1 cellular context compared by ENCODE assay signal in the genomic region with DNA sequence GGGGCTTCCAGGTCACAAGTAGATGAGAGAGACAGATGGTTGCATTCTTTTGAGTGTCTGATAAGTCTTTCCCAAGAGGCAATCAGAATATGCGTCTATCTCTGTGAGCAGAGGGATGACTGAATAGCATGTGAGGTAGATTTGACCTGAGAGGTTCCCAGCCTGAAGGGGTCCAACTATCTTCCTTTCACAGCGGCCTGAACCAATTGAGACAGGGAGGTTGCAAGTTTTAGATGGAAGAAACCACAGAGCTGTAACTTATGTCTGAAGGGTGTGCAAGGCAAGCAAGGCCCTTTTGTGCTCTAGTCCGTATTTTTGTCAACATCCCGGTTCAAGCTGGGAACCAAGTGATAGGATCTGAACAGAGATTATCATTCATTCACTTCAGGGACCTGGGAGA.
TF ChIP-seq lines count a peak whose summit lies in the region.

No MANE protein-coding gene starts in this region.

TF ChIP-seq in H1, 55 proteins besides CTCF, POLR2A, EP300 and RAD21 (continued from another document):
- no peak for TF ChIP-seq MAFK (IDR thresholded peaks at IDR 0.05; ENCODE audit: low read depth, low read length)
- no peak for TF ChIP-seq NANOG (IDR thresholded peaks at IDR 0.05; ENCODE audit: insufficient read depth, low read depth, low read length, poor library complexity, severe bottlenecking)
- no peak for TF ChIP-seq CREB1 (IDR thresholded peaks at IDR 0.05)
- no peak for TF ChIP-seq RFX5 (IDR thresholded peaks at IDR 0.05; ENCODE audit: borderline replicate concordance, low read depth, low read length)
- no peak for TF ChIP-seq BACH1 (IDR thresholded peaks at IDR 0.05; ENCODE audit: low read length)
